In the genomic region with DNA sequence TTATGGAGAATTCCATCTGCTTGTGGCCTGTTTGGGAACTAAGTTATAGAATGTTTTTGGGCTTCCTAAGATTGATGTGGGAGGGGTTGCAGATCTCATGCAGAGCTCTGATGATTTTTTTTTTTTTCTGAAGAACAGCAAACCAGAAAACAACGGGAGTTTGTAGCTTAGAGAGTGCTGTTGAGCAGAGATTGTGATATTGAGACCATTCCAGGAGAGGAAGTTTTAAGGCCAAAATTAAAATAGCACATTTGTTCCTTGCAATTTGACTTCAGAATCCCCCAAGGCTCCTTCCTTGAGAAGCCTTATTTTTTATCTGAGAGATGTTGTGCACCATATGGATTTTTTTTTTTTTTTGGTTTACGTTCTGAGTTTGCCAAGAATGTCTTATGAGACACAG, we compare ENCODE assay signal across 27 cellular contexts.
"Had no signal": no experiment of that assay in that cellular context is flagged by ENCODE, and none has a peak within 500 bp of the region (broad histone marks: within the 10 kb centered on the region; RNA-seq: fewer than 3 reads in every experiment).

No MANE protein-coding gene starts in this region.

- H3K36me3 Mint-ChIP-seq: activated CD4-positive, alpha-beta memory T cell treated with anti-CD3 and anti-CD28 coated beads for 36 hours; activated naive CD8-positive, alpha-beta T cell had no signal

- H3K9me3 Mint-ChIP-seq: activated B cell treated with CpG ODN at 0.5 μM for 24 hours; activated CD4-positive, alpha-beta memory T cell treated with anti-CD3 and anti-CD28 coated beads for 36 hours; activated CD4-positive, alpha-beta T cell treated with anti-CD3 and anti-CD28 coated beads, Interleukin-2, amount 10 ng/mL, durations not matched to agents 7 days and 5 days; activated naive CD4-positive, alpha-beta T cell treated with anti-CD3 and anti-CD28 coated beads for 36 hours; activated T-helper 17 cell treated with anti-CD3 and anti-CD28 coated beads, Interleukin-2, amount 50 U/mL, for 72 hours had no signal

- H3K27me3 Mint-ChIP-seq: activated B cell treated with CpG ODN at 0.5 μM for 24 hours had no signal

- H3K27me3 ChIP-seq: SJSA1 had no signal

- H3K36me3 ChIP-seq: SJSA1 had no signal

- H3K27ac ChIP-seq: SJSA1 had no signal

- ATAC-seq: activated T-helper 17 cell treated with anti-CD3 and anti-CD28 coated beads, Interleukin-2, amount 50 U/mL, for 72 hours; Panc1; SK-N-SH treated with all-trans-retinoic acid at 6 μM for 48 hours had no signal

- H3K4me1 ChIP-seq: SJSA1 had no signal

- H3K4me3 Mint-ChIP-seq: activated B cell treated with CpG ODN at 0.5 μM for 24 hours; activated CD4-positive, alpha-beta memory T cell treated with anti-CD3 and anti-CD28 coated beads for 36 hours; activated CD4-positive, alpha-beta T cell treated with anti-CD3 and anti-CD28 coated beads, Interleukin-2, amount 10 ng/mL, durations not matched to agents 7 days and 5 days; activated naive CD4-positive, alpha-beta T cell treated with anti-CD3 and anti-CD28 coated beads for 36 hours; activated naive CD8-positive, alpha-beta T cell; activated T-helper 17 cell treated with anti-CD3 and anti-CD28 coated beads, Interleukin-2, amount 50 U/mL, for 72 hours had no signal

- DNase-seq: activated B cell treated with CpG ODN at 0.5 μM for 24 hours; activated CD4-positive, alpha-beta memory T cell treated with anti-CD3 and anti-CD28 coated beads for 36 hours; activated CD4-positive, alpha-beta T cell treated with anti-CD3 and anti-CD28 coated beads for 1 hour; activated CD4-positive, alpha-beta T cell treated with anti-CD3 and anti-CD28 coated beads, Interleukin-2, amount 10 ng/mL, durations not matched to agents 7 days and 5 days; activated gamma-delta T cell; activated naive CD4-positive, alpha-beta T cell treated with anti-CD3 and anti-CD28 coated beads for 36 hours; activated T-cell treated with anti-CD3 and anti-CD28 coated beads for 4 hours; activated T-cell treated with anti-CD3 and anti-CD28 coated beads, Interleukin-2, amount 50 U/mL, for 48 hours; IMR-90; Kasumi-1; KBM-7; NCI-H1105 treated with DMSO at 0.1 percent for 48 hours; NCI-H1436 treated with DMSO at 0.1 percent for 48 hours; NCI-H187; NCI-H2081; NCI-H510A treated with DMSO at 0.1 percent for 48 hours; NCI-H69; NK-92 treated with Interleukin-12 subunit alpha and Interleukin-12 subunit beta, amount 100 ng/mL, for 24 hours; OCI-M1; RPMI8226; SHP77; SW 1271 had no signal

- H3K9me3 ChIP-seq: SJSA1 had no signal

- H3K4me1 Mint-ChIP-seq: activated B cell treated with CpG ODN at 0.5 μM for 24 hours; activated CD4-positive, alpha-beta T cell treated with anti-CD3 and anti-CD28 coated beads, Interleukin-2, amount 10 ng/mL, durations not matched to agents 7 days and 5 days; activated T-helper 17 cell treated with anti-CD3 and anti-CD28 coated beads, Interleukin-2, amount 50 U/mL, for 72 hours had no signal

- H3K27ac Mint-ChIP-seq: activated B cell treated with CpG ODN at 0.5 μM for 24 hours; activated CD4-positive, alpha-beta memory T cell treated with anti-CD3 and anti-CD28 coated beads for 36 hours; activated CD4-positive, alpha-beta T cell treated with anti-CD3 and anti-CD28 coated beads, Interleukin-2, amount 10 ng/mL, durations not matched to agents 7 days and 5 days; activated naive CD4-positive, alpha-beta T cell treated with anti-CD3 and anti-CD28 coated beads for 36 hours; activated naive CD8-positive, alpha-beta T cell; activated T-helper 17 cell treated with anti-CD3 and anti-CD28 coated beads, Interleukin-2, amount 50 U/mL, for 72 hours had no signal

- H3K4me3 ChIP-seq: SJSA1 had no signal
